In the genomic region with DNA sequence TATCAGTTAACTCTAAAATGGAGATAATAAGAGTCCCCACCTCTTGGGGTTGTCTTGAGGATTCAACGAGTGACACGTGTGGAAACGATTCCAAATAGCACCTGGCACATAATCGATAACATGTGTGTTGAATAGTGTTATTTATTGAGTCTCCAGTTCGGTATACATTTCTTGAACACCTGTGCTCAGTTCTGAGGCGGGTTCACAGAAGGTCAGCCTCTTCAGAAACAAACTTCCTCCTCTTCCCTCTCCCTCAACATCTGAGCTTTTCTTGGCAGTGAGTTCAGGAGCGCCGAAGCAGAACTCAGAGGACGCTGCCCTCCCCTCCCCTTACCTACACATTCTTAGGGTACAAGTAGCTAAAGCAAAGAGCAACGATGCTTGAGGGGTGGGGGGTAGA, we compare ENCODE assay signal across 9 cellular contexts. TPM values are rescaled to one million over a fixed set of nuclear protein-coding genes. Genes with fewer than 3 reads are reported as not detected.
DNase-seq lines count a peak whose midpoint lies in the region; ATAC-seq and TF ChIP-seq lines count a peak whose summit lies in the region.
"Had no signal": no experiment of that assay in that cellular context is flagged by ENCODE, and none has a peak within 500 bp of the region (broad histone marks: within the 10 kb centered on the region; RNA-seq: fewer than 3 reads in every experiment).

No MANE protein-coding gene starts in this region.

- no peaks in the 10 kb centered on the region for H3K9me3 Mint-ChIP-seq in activated B cell treated with CpG ODN at 0.5 μM for 24 hours
- no peaks in the 10 kb centered on the region for H3K9me3 Mint-ChIP-seq in stimulated activated naive CD8-positive, alpha-beta T cell treated with anti-CD3 and anti-CD28 coated beads, Interleukin-15, amount 100 ng/mL, for 72 hours

- ATAC-seq in activated B cell treated with CpG ODN at 0.5 μM for 24 hours (ENCODE audit: low read depth) (no peak), HG03520 (IDR thresholded peaks at IDR 0.05; ENCODE audit: unreplicated experiment) (no peak)
- no peak for ATAC-seq in stimulated activated naive CD8-positive, alpha-beta T cell treated with anti-CD3 and anti-CD28 coated beads, Interleukin-15, amount 100 ng/mL, for 72 hours

- DNase-seq in NCI-H82 (lab: John Stamatoyannopoulos, UW) (peak; percentile 44), NCI-H82 treated with DMSO at 0.1 percent for 48 hours (lab: John Stamatoyannopoulos, UW; ENCODE audit: unreplicated experiment) (no peak), activated B cell treated with CpG ODN at 0.5 μM for 24 hours (no peak), SW 1271 (lab: John Stamatoyannopoulos, UW) (no peak), superior temporal gyrus (ENCODE audit: extremely low spot score) (no peak)
- DNase-seq in stimulated activated naive CD8-positive, alpha-beta T cell treated with anti-CD3 and anti-CD28 coated beads, Interleukin-15, amount 100 ng/mL, for 72 hours = no peak
- DNase-seq: NCI-H748 treated with DMSO at 0.1 percent for 48 hours had no signal

- peaks cover 13% of the 10 kb centered on the region for H3K36me3 Mint-ChIP-seq in activated B cell treated with CpG ODN at 0.5 μM for 24 hours (ENCODE audit: low read depth)

- H3K27ac Mint-ChIP-seq in activated B cell treated with CpG ODN at 0.5 μM for 24 hours = no peak overlapping the region
- H3K27ac Mint-ChIP-seq in stimulated activated naive CD8-positive, alpha-beta T cell treated with anti-CD3 and anti-CD28 coated beads, Interleukin-15, amount 100 ng/mL, for 72 hours = peak overlapping the region in 1 of 2 donors; percentile 92

- intact Hi-C loops in activated B cell treated with CpG ODN at 0.5 μM for 24 hours (cut with micrococcal nuclease) = no loop called here

- H3K4me1 Mint-ChIP-seq in activated B cell treated with CpG ODN at 0.5 μM for 24 hours = peaks cover 14% of the 10 kb centered on the region
- peaks cover 35% of the 10 kb centered on the region for H3K4me1 Mint-ChIP-seq in stimulated activated naive CD8-positive, alpha-beta T cell treated with anti-CD3 and anti-CD28 coated beads, Interleukin-15, amount 100 ng/mL, for 72 hours

- peak overlapping the region; percentile 31 for H3K9ac ChIP-seq in iPS-18a (ENCODE audit: low read length)

- no peak overlapping the region for H3K27ac ChIP-seq in iPS-18a (ENCODE audit: low read length)

- TF ChIP-seq CTCF in activated B cell treated with CpG ODN at 0.5 μM for 24 hours (IDR thresholded peaks at IDR 0.05) = no peak

- H3K4me3 ChIP-seq in iPS-18a (ENCODE audit: low read length) = peak overlapping the region; percentile 72

- peaks cover 5% of the 10 kb centered on the region for H3K36me3 ChIP-seq in iPS-18a (ENCODE audit: control insufficient read depth, low read depth, low read length)

- no peaks in the 10 kb centered on the region for H3K4me1 ChIP-seq in iPS-18a (ENCODE audit: control insufficient read depth, low read depth, low read length)

- peaks cover 11% of the 10 kb centered on the region for H3K9me3 ChIP-seq in iPS-18a (ENCODE audit: control insufficient read depth, low read depth, low read length)

- H3K4me3 Mint-ChIP-seq in activated B cell treated with CpG ODN at 0.5 μM for 24 hours = peak overlapping the region; percentile 88
- H3K4me3 Mint-ChIP-seq in stimulated activated naive CD8-positive, alpha-beta T cell treated with anti-CD3 and anti-CD28 coated beads, Interleukin-15, amount 100 ng/mL, for 72 hours = peak overlapping the region; percentile 83 to 90

- no peaks in the 10 kb centered on the region for H3K27me3 ChIP-seq in iPS-18a (ENCODE audit: control insufficient read depth, insufficient read depth, low read length)

- CTCF ChIA-PET in activated B cell treated with CpG ODN at 0.5 μM for 24 hours (lab: Charles Lee) = no interaction called here

- H3K27me3 Mint-ChIP-seq in activated B cell treated with CpG ODN at 0.5 μM for 24 hours = peaks cover 1% of the 10 kb centered on the region
- no peaks in the 10 kb centered on the region for H3K27me3 Mint-ChIP-seq in stimulated activated naive CD8-positive, alpha-beta T cell treated with anti-CD3 and anti-CD28 coated beads, Interleukin-15, amount 100 ng/mL, for 72 hours

- POLR2A ChIA-PET in activated B cell treated with CpG ODN at 0.5 μM for 24 hours (lab: Charles Lee) = interaction anchor here (0.7 kb wide), 1 partner anchor 13 kb away, joined by 7 read pairs; no protein-coding TSS in a partner anchor

RNA-seq across cellular contexts. Expression of gene PDHA1, which starts 0.9 kb away (rescaled TPM):
- 122 and 124 TPM in 2 replicates for total RNA-seq in activated B cell treated with CpG ODN at 0.5 μM for 24 hours
